In genomic region chr2:174606336-174606735, GRCh38 we compare ENCODE assay signal across 8 cellular contexts. TPM values are rescaled to one million over a fixed set of nuclear protein-coding genes. Genes with fewer than 3 reads are reported as not detected.
A peak's percentile ranks its signal among the peaks of the same experiment; 100 is the strongest.
DNase-seq lines count a peak whose midpoint lies in the region; ATAC-seq and TF ChIP-seq lines count a peak whose summit lies in the region.

No MANE protein-coding gene starts in this region.

- no peaks in the 10 kb centered on the region for H3K9me3 ChIP-seq in SK-N-SH
- H3K9me3 ChIP-seq in esophagus squamous epithelium = no peaks in the 10 kb centered on the region
- no peaks in the 10 kb centered on the region for H3K9me3 ChIP-seq in colonic mucosa

- TF ChIP-seq CTCF in SK-N-SH (IDR thresholded peaks at IDR 0.05) (no peak), esophagus squamous epithelium (IDR thresholded peaks at IDR 0.05) (no peak), colonic mucosa (IDR thresholded peaks at IDR 0.05) (no peak)

- peaks cover 2 to 10% of the 10 kb centered on the region in 2 experiments for H3K36me3 ChIP-seq in SK-N-SH (replicated peaks in 1 of 2; ENCODE audit: control insufficient read depth in 1 of 2, insufficient read depth in 2 of 2, low read length in 1 of 2)
- no peaks in the 10 kb centered on the region for H3K36me3 ChIP-seq in esophagus squamous epithelium
- no peaks in the 10 kb centered on the region for H3K36me3 ChIP-seq in colonic mucosa

- H3K4me1 ChIP-seq in SK-N-SH (ENCODE audit: control insufficient read depth in 1 of 2, insufficient read depth in 2 of 2, low read depth in 1 of 2, low read length in 1 of 2) (peaks cover 12 to 61% of the 10 kb centered on the region in 2 experiments), esophagus squamous epithelium (peaks cover 12 to 62% (median 29%) of the 10 kb centered on the region in 3 donors), colonic mucosa (no peaks in the 10 kb centered on the region)

- WGBS in SK-N-SH (ENCODE audit: low lambda C conversion rate) = 7% methylated on average over 3 of the region's 3 CpGs
- WGBS in esophagus squamous epithelium, 2 donors = 17 to 28% methylated on average over 3 of the region's 3 CpGs

- TF ChIP-seq RAD21 in SK-N-SH (IDR thresholded peaks at IDR 0.05; ENCODE audit: low read length) = no peak; the same call in 1 of the 2 replicates

- TF ChIP-seq POLR2A in esophagus squamous epithelium (IDR thresholded peaks at IDR 0.05) = no peak

- intact Hi-C loops in esophagus squamous epithelium (cut with DNase I) = loop anchor here (10.0 kb wide), 1 partner anchor 78 kb away; no protein-coding TSS in a partner anchor
- intact Hi-C loops in colonic mucosa (cut with DNase I) = no loop called here

- peaks cover 22% of the 10 kb centered on the region; the same call in 1 of the 2 replicates for H3K79me2 ChIP-seq in SK-N-SH (ENCODE audit: insufficient read depth)

- DNase-seq in stimulated activated CD4-positive, alpha-beta T cell treated with anti-CD3 and anti-CD28 coated beads, Interleukin-1b, Interleukin-23, amount 100 ng/mL, for 48 hours = peak; percentile 55
- DNase-seq in stimulated activated CD4-positive, alpha-beta T cell treated with anti-CD3 and anti-CD28 coated beads, Interleukin-12 subunit alpha, Interleukin-12 subunit beta, amount 100 ng/mL, for 4 hours = no peak
- DNase-seq in SK-N-SH (peak; percentile 32), esophagus squamous epithelium (lab: John Stamatoyannopoulos, UW) (no peak), substantia nigra (lab: John Stamatoyannopoulos, UW) (peak in 3 of 49 donors; percentile 17 to 59 (median 18)), colonic mucosa (no peak)

- H4K20me1 ChIP-seq in SK-N-SH (ENCODE audit: insufficient read depth) = 0 out of 2 replicates have a peak, but pooled peaks cover 7% of the 10 kb centered on the region

- peak overlapping the region; percentile 48; the same call in 1 of the 2 replicates for H3K4me2 ChIP-seq in SK-N-SH

- H3K4me3 ChIP-seq in SK-N-SH (ENCODE audit: low read depth in 2 of 2, low read length in 1 of 2) (no peak overlapping the region), esophagus squamous epithelium (no peak overlapping the region), colonic mucosa (no peak overlapping the region)

- H2AFZ ChIP-seq in SK-N-SH (ENCODE audit: low read depth) = no peak overlapping the region

- CTCF ChIA-PET in SK-N-SH (lab: Yijun Ruan, JAX) = interaction anchor here (0.6 to 6.0 kb wide), 11 partner anchors 9 to 103 kb away, joined by 3 to 35 read pairs (median 4); no protein-coding TSS in a partner anchor

- H3K9ac ChIP-seq in SK-N-SH (no peak overlapping the region; the same call in 1 of the 2 replicates), colonic mucosa (ENCODE audit: low read depth in 2 of 2, low read length in 2 of 2) (no peak overlapping the region)

- no peaks in the 10 kb centered on the region for H3K9me2 ChIP-seq in SK-N-SH

- POLR2A ChIA-PET in SK-N-SH (lab: Yijun Ruan, JAX) = no interaction called here

- peaks cover 27% of the 10 kb centered on the region for H3F3A ChIP-seq in SK-N-SH (replicated peaks; ENCODE audit: insufficient read depth)

- H3K27ac ChIP-seq in SK-N-SH (ENCODE audit: low read depth in 2 of 2, low read length in 1 of 2) = peak overlapping the region; percentile 82 to 94
- H3K27ac ChIP-seq in esophagus squamous epithelium = peak overlapping the region in 3 of 4 donors; percentile 33 to 65 (median 46)
- H3K27ac ChIP-seq in substantia nigra (ENCODE audit: low read depth, low read length, poor library complexity, severe bottlenecking) = peak overlapping the region; percentile 68
- H3K27ac ChIP-seq in colonic mucosa = no peak overlapping the region

- no peak for ATAC-seq in GM18498 (IDR thresholded peaks at IDR 0.05; ENCODE audit: unreplicated experiment)
- ATAC-seq in GM19023 (IDR thresholded peaks at IDR 0.05; ENCODE audit: unreplicated experiment) = no peak

- TF ChIP-seq EP300 in SK-N-SH (IDR thresholded peaks at IDR 0.05; ENCODE audit: borderline replicate concordance in 1 of 2, low read depth in 1 of 2, low read length in 1 of 2) = peak; percentile 70 to 82; a peak in 3 of 4 replicates

- H3K27me3 ChIP-seq in SK-N-SH (ENCODE audit: insufficient read depth) = no peaks in the 10 kb centered on the region
- H3K27me3 ChIP-seq in esophagus squamous epithelium = no peaks in the 10 kb centered on the region
- no peaks in the 10 kb centered on the region for H3K27me3 ChIP-seq in colonic mucosa

TF ChIP-seq in SK-N-SH, 30 proteins besides CTCF, POLR2A, EP300 and RAD21 (continues in another document):
- TF ChIP-seq, protein P1, sequence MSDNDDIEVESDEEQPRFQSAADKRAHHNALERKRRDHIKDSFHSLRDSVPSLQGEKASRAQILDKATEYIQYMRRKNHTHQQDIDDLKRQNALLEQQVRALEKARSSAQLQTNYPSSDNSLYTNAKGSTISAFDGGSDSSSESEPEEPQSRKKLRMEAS (IDR thresholded peaks at IDR 0.05; ENCODE audit: low read depth) = peak; percentile 74; the same call in 1 of the 2 replicates
- no peak for TF ChIP-seq ELF1 (IDR thresholded peaks at IDR 0.05)
- peak; percentile 61 for TF ChIP-seq POLR2AphosphoS5 (IDR thresholded peaks at IDR 0.05; ENCODE audit: low read depth, low read length)
- TF ChIP-seq TEAD4 (IDR thresholded peaks at IDR 0.05; ENCODE audit: borderline replicate concordance, insufficient read depth) = no peak
- no peak for TF ChIP-seq TAF1 (IDR thresholded peaks at IDR 0.05; ENCODE audit: borderline replicate concordance, low read depth, low read length)
- 0 out of 2 replicates have a peak, but pooled peaks have one; percentile 42 for TF ChIP-seq MXI1 (IDR thresholded peaks at IDR 0.05; ENCODE audit: low read depth, low read length)
- TF ChIP-seq EZH2phosphoT487 (IDR thresholded peaks at IDR 0.05; ENCODE audit: borderline replicate concordance, low read depth) = no peak
- TF ChIP-seq SIN3A (IDR thresholded peaks at IDR 0.05; ENCODE audit: borderline replicate concordance, low read depth, low read length) = 0 out of 2 replicates have a peak, but pooled peaks have one; percentile 67
- peak; percentile 77 for TF ChIP-seq JUND (IDR thresholded peaks at IDR 0.05)
- no peak for TF ChIP-seq RFX5 (IDR thresholded peaks at IDR 0.05; ENCODE audit: low read length)
- TF ChIP-seq NRF1 (IDR thresholded peaks at IDR 0.05; ENCODE audit: low read depth, low read length) = no peak
- 0 out of 2 replicates have a peak, but pooled peaks have one; percentile 16 for TF ChIP-seq GATA2 (CRISPR knock-in tag; IDR thresholded peaks at IDR 0.05)
- no peak for TF ChIP-seq USF2 (IDR thresholded peaks at IDR 0.05; ENCODE audit: borderline replicate concordance, low read depth, low read length)
- TF ChIP-seq RCOR1 (IDR thresholded peaks at IDR 0.05; ENCODE audit: low read length) = peak; percentile 45; the same call in 1 of the 2 replicates
- no peak for TF ChIP-seq SMC3 (IDR thresholded peaks at IDR 0.05; ENCODE audit: low read depth, low read length)
- no peak for TF ChIP-seq GABPA (IDR thresholded peaks at IDR 0.05; ENCODE audit: low read depth)
- TF ChIP-seq CHD2 (IDR thresholded peaks at IDR 0.05; ENCODE audit: low read length, partially characterized antibody) = no peak
- TF ChIP-seq FOSL2 (IDR thresholded peaks at IDR 0.05; ENCODE audit: borderline replicate concordance, low read depth) = peak; percentile 62
- TF ChIP-seq, protein P2, sequence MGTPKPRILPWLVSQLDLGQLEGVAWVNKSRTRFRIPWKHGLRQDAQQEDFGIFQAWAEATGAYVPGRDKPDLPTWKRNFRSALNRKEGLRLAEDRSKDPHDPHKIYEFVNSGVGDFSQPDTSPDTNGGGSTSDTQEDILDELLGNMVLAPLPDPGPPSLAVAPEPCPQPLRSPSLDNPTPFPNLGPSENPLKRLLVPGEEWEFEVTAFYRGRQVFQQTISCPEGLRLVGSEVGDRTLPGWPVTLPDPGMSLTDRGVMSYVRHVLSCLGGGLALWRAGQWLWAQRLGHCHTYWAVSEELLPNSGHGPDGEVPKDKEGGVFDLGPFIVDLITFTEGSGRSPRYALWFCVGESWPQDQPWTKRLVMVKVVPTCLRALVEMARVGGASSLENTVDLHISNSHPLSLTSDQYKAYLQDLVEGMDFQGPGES (IDR thresholded peaks at IDR 0.05; ENCODE audit: low read depth, low read length) = no peak
- TF ChIP-seq FOXJ3 (CRISPR knock-in tag; IDR thresholded peaks at IDR 0.05) = no peak
- TF ChIP-seq MEF2A (IDR thresholded peaks at IDR 0.05; ENCODE audit: borderline replicate concordance, low read depth) = no peak
- TF ChIP-seq NFIC (IDR thresholded peaks at IDR 0.05; ENCODE audit: borderline replicate concordance) = peak; percentile 94
- TF ChIP-seq TCF12 (IDR thresholded peaks at IDR 0.05) = peak; percentile 94
- TF ChIP-seq, protein P3, sequence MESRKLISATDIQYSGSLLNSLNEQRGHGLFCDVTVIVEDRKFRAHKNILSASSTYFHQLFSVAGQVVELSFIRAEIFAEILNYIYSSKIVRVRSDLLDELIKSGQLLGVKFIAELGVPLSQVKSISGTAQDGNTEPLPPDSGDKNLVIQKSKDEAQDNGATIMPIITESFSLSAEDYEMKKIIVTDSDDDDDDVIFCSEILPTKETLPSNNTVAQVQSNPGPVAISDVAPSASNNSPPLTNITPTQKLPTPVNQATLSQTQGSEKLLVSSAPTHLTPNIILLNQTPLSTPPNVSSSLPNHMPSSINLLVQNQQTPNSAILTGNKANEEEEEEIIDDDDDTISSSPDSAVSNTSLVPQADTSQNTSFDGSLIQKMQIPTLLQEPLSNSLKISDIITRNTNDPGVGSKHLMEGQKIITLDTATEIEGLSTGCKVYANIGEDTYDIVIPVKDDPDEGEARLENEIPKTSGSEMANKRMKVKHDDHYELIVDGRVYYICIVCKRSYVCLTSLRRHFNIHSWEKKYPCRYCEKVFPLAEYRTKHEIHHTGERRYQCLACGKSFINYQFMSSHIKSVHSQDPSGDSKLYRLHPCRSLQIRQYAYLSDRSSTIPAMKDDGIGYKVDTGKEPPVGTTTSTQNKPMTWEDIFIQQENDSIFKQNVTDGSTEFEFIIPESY (IDR thresholded peaks at IDR 0.05; ENCODE audit: borderline replicate concordance, low read depth) = no peak
- TF ChIP-seq RXRA (IDR thresholded peaks at IDR 0.05; ENCODE audit: borderline replicate concordance, low read depth) = no peak

RNA-seq across cellular contexts. Expression of gene WIPF1, which starts 8.7 kb away (rescaled TPM):
- 48.2 and 56.7 TPM in 2 replicates for polyA plus RNA-seq in SK-N-SH (2012; rRNA removed)
- 40.5 and 46.7 TPM in 2 replicates for polyA plus RNA-seq in SK-N-SH (2012; cell fraction: cytosol; rRNA removed)
- polyA plus RNA-seq in SK-N-SH (2012; cell fraction: nucleus; rRNA removed) = 36.3 and 57.4 TPM in 2 replicates
- 10 to 100 TPM in 1 of 4 donors, 1 to 10 TPM in 3; 2.2 to 17.5 (median 6.0) TPM for total RNA-seq in esophagus squamous epithelium
- total RNA-seq in colonic mucosa = 10 to 100 TPM in 1 of 2 donors, 1 to 10 TPM in 1; 6.7 to 21.4 TPM

Comparison
In these comparisons a context has a peak if more than half of its experiments do, and no peak if none do; other contexts are left out.
1. DNase-seq: peak in stimulated activated CD4-positive, alpha-beta T cell treated with anti-CD3 and anti-CD28 coated beads, Interleukin-1b, Interleukin-23, amount 100 ng/mL, for 48 hours (single experiment) and SK-N-SH (single experiment); none in stimulated activated CD4-positive, alpha-beta T cell treated with anti-CD3 and anti-CD28 coated beads, Interleukin-12 subunit alpha, Interleukin-12 subunit beta, amount 100 ng/mL, for 4 hours (single experiment), esophagus squamous epithelium (single experiment) and colonic mucosa (single experiment).